ENCODE assay signal across 35 cellular contexts in the genomic region with DNA sequence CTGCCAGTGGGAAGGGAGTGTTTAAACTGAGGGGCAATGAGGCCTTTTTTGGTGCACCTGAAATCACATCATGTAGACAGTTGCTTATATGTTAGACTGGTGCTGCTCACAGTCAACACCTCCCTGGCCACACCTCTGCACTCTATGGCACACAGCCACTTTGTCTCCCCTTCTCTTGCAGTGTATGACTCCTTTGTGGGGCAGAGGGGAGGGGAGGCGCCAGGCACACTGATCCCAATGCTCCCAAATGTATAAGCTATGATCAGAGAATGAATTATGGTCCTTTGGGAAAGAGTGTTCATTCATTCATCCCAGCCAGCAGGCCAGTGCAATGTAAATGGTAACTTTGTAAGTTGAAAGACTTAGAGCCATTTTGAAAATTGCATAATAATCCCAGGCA. TPM values are rescaled to one million over a fixed set of nuclear protein-coding genes. Genes with fewer than 3 reads are reported as not detected.
"Had no signal": no experiment of that assay in that cellular context is flagged by ENCODE, and none has a peak within 500 bp of the region (broad histone marks: within the 10 kb centered on the region; RNA-seq: fewer than 3 reads in every experiment).

No MANE protein-coding gene starts in this region.

- H3K9me3 ChIP-seq: adrenal gland, body of pancreas, breast epithelium, Peyer's patch had no signal

- H3K27ac Mint-ChIP-seq: activated CD4-positive, alpha-beta T cell treated with anti-CD3 and anti-CD28 coated beads for 36 hours; activated CD4-positive, alpha-beta T cell treated with anti-CD3 and anti-CD28 coated beads, Interleukin-2, amount 10 ng/mL, durations not matched to agents 7 days and 5 days; activated CD8-positive, alpha-beta T cell treated with anti-CD3 and anti-CD28 coated beads, Interleukin-2, amount 10 ng/mL, durations not matched to agents 7 days and 5 days; activated naive CD4-positive, alpha-beta T cell treated with anti-CD3 and anti-CD28 coated beads for 36 hours; activated naive CD4-positive, alpha-beta T cell treated with anti-CD3 and anti-CD28 coated beads, Interleukin-2, amount 50 U/mL, for 72 hours; activated T-helper 1 cell treated with anti-CD3 and anti-CD28 coated beads, Interleukin-12 subunit alpha, Interleukin-12 subunit beta, Interleukin-2, Interleukin-4 antibody, amounts not matched to agents 30 ng/mL and 10 ng/mL and 1 ng/mL, durations not matched to agents 14 hours and 24 hours and 36 hours; WTC11 had no signal

- H3K4me1 ChIP-seq: adrenal gland, breast epithelium, Peyer's patch had no signal

- H3K9me3 Mint-ChIP-seq: activated CD4-positive, alpha-beta T cell treated with anti-CD3 and anti-CD28 coated beads, Interleukin-2, amount 10 ng/mL, durations not matched to agents 7 days and 5 days; activated naive CD4-positive, alpha-beta T cell treated with anti-CD3 and anti-CD28 coated beads for 36 hours; activated naive CD4-positive, alpha-beta T cell treated with anti-CD3 and anti-CD28 coated beads, Interleukin-2, amount 50 U/mL, for 72 hours; activated T-cell treated with anti-CD3 and anti-CD28 coated beads, Interleukin-2, amount 50 U/mL, for 4 hours; activated T-helper 1 cell treated with anti-CD3 and anti-CD28 coated beads, Interleukin-12 subunit alpha, Interleukin-12 subunit beta, Interleukin-2, Interleukin-4 antibody, amounts not matched to agents 30 ng/mL and 10 ng/mL and 1 ng/mL, durations not matched to agents 14 hours and 24 hours and 36 hours; WTC11 had no signal

- H3K4me1 Mint-ChIP-seq: activated CD4-positive, alpha-beta T cell treated with anti-CD3 and anti-CD28 coated beads for 36 hours; activated CD4-positive, alpha-beta T cell treated with anti-CD3 and anti-CD28 coated beads, Interleukin-2, amount 10 ng/mL, durations not matched to agents 7 days and 5 days had no signal

- H3K36me3 Mint-ChIP-seq: activated naive CD4-positive, alpha-beta T cell treated with anti-CD3 and anti-CD28 coated beads, Interleukin-2, amount 50 U/mL, for 72 hours; WTC11 had no signal

- H3K4me3 Mint-ChIP-seq: activated CD4-positive, alpha-beta T cell treated with anti-CD3 and anti-CD28 coated beads for 36 hours; activated CD4-positive, alpha-beta T cell treated with anti-CD3 and anti-CD28 coated beads, Interleukin-2, amount 10 ng/mL, durations not matched to agents 7 days and 5 days; activated CD8-positive, alpha-beta T cell treated with anti-CD3 and anti-CD28 coated beads, Interleukin-2, amount 10 ng/mL, durations not matched to agents 7 days and 5 days; activated naive CD4-positive, alpha-beta T cell treated with anti-CD3 and anti-CD28 coated beads for 36 hours; activated T-cell treated with anti-CD3 and anti-CD28 coated beads, Interleukin-2, amount 50 U/mL, for 4 hours; activated T-helper 1 cell treated with anti-CD3 and anti-CD28 coated beads, Interleukin-12 subunit alpha, Interleukin-12 subunit beta, Interleukin-2, Interleukin-4 antibody, amounts not matched to agents 30 ng/mL and 10 ng/mL and 1 ng/mL, durations not matched to agents 14 hours and 24 hours and 36 hours; WTC11 had no signal

- DNase-seq: activated CD4-positive, alpha-beta T cell treated with anti-CD3 and anti-CD28 coated beads for 36 hours; activated CD4-positive, alpha-beta T cell treated with anti-CD3 and anti-CD28 coated beads, Interleukin-2, amount 10 ng/mL, durations not matched to agents 7 days and 5 days; activated CD4-positive, alpha-beta T cell treated with anti-CD3 and anti-CD28 coated beads, Interleukin-2, amount 50 U/mL, for 48 hours; activated CD8-positive, alpha-beta T cell treated with anti-CD3 and anti-CD28 coated beads, Interleukin-2, amount 10 ng/mL, durations not matched to agents 7 days and 5 days; activated gamma-delta T cell treated with Interleukin-2 at 50 U/mL for 16 hours; activated naive CD4-positive, alpha-beta T cell treated with anti-CD3 and anti-CD28 coated beads for 36 hours; activated T-cell treated with anti-CD3 and anti-CD28 coated beads for 4 hours; activated T-cell treated with anti-CD3 and anti-CD28 coated beads, Interleukin-2, amount 50 U/mL, for 4 hours; adrenal gland; body of pancreas; MM.1S; MV-4-11; NCI-H1092; NCI-H1436 treated with DMSO at 0.1 percent for 48 hours; NCI-H1694 treated with DMSO at 0.1 percent for 48 hours; NCI-H2029; NCI-H345; NCI-H524 treated with DMSO at 0.1 percent for 48 hours; NK-92 treated with Interleukin-12 subunit alpha and Interleukin-12 subunit beta, amount 100 ng/mL, for 24 hours; PC-3; Peyer's patch; RPMI8226; SHP77 treated with DMSO at 0.1 percent for 48 hours; SW 1271; T-helper 1 cell; T-helper 2 cell; T-helper 9 cell had no signal

- H3K27me3 ChIP-seq: body of pancreas, Peyer's patch had no signal

- H3K4me3 ChIP-seq: adrenal gland, body of pancreas, breast epithelium, Peyer's patch had no signal

- ATAC-seq: activated CD4-positive, alpha-beta T cell treated with anti-CD3 and anti-CD28 coated beads for 36 hours; activated CD4-positive, CD25-positive, alpha-beta regulatory T cell treated with anti-CD3 and anti-CD28 coated beads, Interleukin-2, amount 50 U/mL, for 24 hours; activated CD8-positive, alpha-beta T cell treated with anti-CD3 and anti-CD28 coated beads, Interleukin-2, amount 10 ng/mL, durations not matched to agents 7 days and 5 days; activated naive CD4-positive, alpha-beta T cell treated with anti-CD3 and anti-CD28 coated beads, Interleukin-2, amount 50 U/mL, for 72 hours; activated T-cell treated with anti-CD3 and anti-CD28 coated beads, Interleukin-2, amount 50 U/mL, for 4 hours; body of pancreas; PC-3; SK-N-SH treated with all-trans-retinoic acid at 6 μM for 48 hours; WTC11 had no signal

- H3K36me3 ChIP-seq: adrenal gland, breast epithelium, Peyer's patch had no signal

- H3K27ac ChIP-seq: adrenal gland, body of pancreas, breast epithelium, Peyer's patch had no signal

RNA-seq across cellular contexts. Expression of gene GPC3, which starts 4.6 kb away (rescaled TPM):
- total RNA-seq: LHCN-M2, NCI-H460, PC-3 had no signal
